7 cellular contexts compared by ENCODE assay signal in genomic region chr3:125055913-125056705, GRCh38. TPM values are rescaled to one million over a fixed set of nuclear protein-coding genes. Genes with fewer than 3 reads are reported as not detected.
DNase-seq lines count a peak whose midpoint lies in the region; ATAC-seq and TF ChIP-seq lines count a peak whose summit lies in the region.

Gene HEG1, minus strand, starts transcription at chr3:125055997. Its CDS starts 107 bp downstream, at chr3:125055890.

- ATAC-seq in GM18505 (IDR thresholded peaks at IDR 0.05; ENCODE audit: unreplicated experiment) (peak; percentile 63), HG02840 (IDR thresholded peaks at IDR 0.05; ENCODE audit: low FRiP score, unreplicated experiment) (peak; percentile 54)
- peak; percentile 65 for ATAC-seq in effector memory CD8-positive, alpha-beta T cell (replicated peaks)

- H3K36me3 Mint-ChIP-seq in effector memory CD8-positive, alpha-beta T cell (ENCODE audit: insufficient read depth) = peaks cover 13% of the 10 kb centered on the region

- DNase-seq in NCI-H226 (peak; percentile 84), mesendoderm (peak; percentile 94)
- DNase-seq in activated CD8-positive, alpha-beta memory T cell treated with anti-CD3 and anti-CD28 coated beads for 4 hours (ENCODE audit: low read depth in 2 of 2) = peak; percentile 55 to 57
- DNase-seq in effector memory CD8-positive, alpha-beta T cell = peak; percentile 61 to 70 (median 67)
- peak; percentile 34 for DNase-seq in stimulated activated CD8-positive, alpha-beta memory T cell treated with anti-CD3 and anti-CD28 coated beads, Interleukin-15, amount 100 ng/mL, for 1 hour (ENCODE audit: low read depth)

- H3K27me3 Mint-ChIP-seq in effector memory CD8-positive, alpha-beta T cell = peaks cover 13% of the 10 kb centered on the region in 2 donors

- H3K79me2 ChIP-seq in mesendoderm (ENCODE audit: control insufficient read depth, insufficient read depth, low read length) = peaks cover 41% of the 10 kb centered on the region

- H3K9ac ChIP-seq in mesendoderm (ENCODE audit: low read length) = peak within 1 kb of the TSS; percentile 87

- peak within 1 kb of the TSS; percentile 69 for H3K18ac ChIP-seq in mesendoderm (ENCODE audit: low read length)

- peak within 1 kb of the TSS; percentile 92 for H3K56ac ChIP-seq in mesendoderm (ENCODE audit: low read length)

- peak within 1 kb of the TSS; percentile 78 for H3K4ac ChIP-seq in mesendoderm (ENCODE audit: low read depth, low read length)

- peaks cover 1% of the 10 kb centered on the region for H3K36me3 ChIP-seq in mesendoderm (ENCODE audit: control insufficient read depth, insufficient read depth, low read length)

- peak within 1 kb of the TSS; percentile 42 for H3K4me3 ChIP-seq in mesendoderm (ENCODE audit: low read length)

- H2BK120ac ChIP-seq in mesendoderm (ENCODE audit: low read depth, low read length) = peak within 1 kb of the TSS; percentile 9

- no peak within 1 kb of the TSS for H4K8ac ChIP-seq in mesendoderm (ENCODE audit: low read depth, low read length)

- H3K4me3 Mint-ChIP-seq in effector memory CD8-positive, alpha-beta T cell = peak within 1 kb of the TSS; percentile 93 to 99

- H3K4me1 ChIP-seq in mesendoderm (ENCODE audit: control insufficient read depth, low read depth, low read length) = peaks cover 42% of the 10 kb centered on the region

- no peak for TF ChIP-seq POLR2A in GM18505 (IDR thresholded peaks at IDR 0.05; ENCODE audit: borderline replicate concordance, extremely low read depth, insufficient read depth, insufficient read length)

- peak within 1 kb of the TSS; percentile 94 to 97 for H3K27ac Mint-ChIP-seq in effector memory CD8-positive, alpha-beta T cell

- H3K27me3 ChIP-seq in mesendoderm (ENCODE audit: insufficient read depth, low read length, poor library complexity) = no peaks in the 10 kb centered on the region

- no peaks in the 10 kb centered on the region for H3K9me3 Mint-ChIP-seq in effector memory CD8-positive, alpha-beta T cell

- peak within 1 kb of the TSS; percentile 50 for H2AK5ac ChIP-seq in mesendoderm (ENCODE audit: low read length)

- H3K4me1 Mint-ChIP-seq in effector memory CD8-positive, alpha-beta T cell (ENCODE audit: low read depth in 2 of 2) = peaks cover 38 to 42% of the 10 kb centered on the region in 2 donors

- no CpG with 5 or more reads among the region's 67 CpGs for WGBS in mesendoderm (ENCODE audit: extremely low coverage, insufficient coverage, low lambda C conversion rate)

- peaks cover 12% of the 10 kb centered on the region for H3K79me1 ChIP-seq in mesendoderm (ENCODE audit: low read length)

- H2BK5ac ChIP-seq in mesendoderm (ENCODE audit: low read length) = peak within 1 kb of the TSS; percentile 47

- peak within 1 kb of the TSS; percentile 21 for H2BK15ac ChIP-seq in mesendoderm (replicated peaks; ENCODE audit: low read depth)

- H3K27ac ChIP-seq in mesendoderm (ENCODE audit: low read depth, low read length) = peak within 1 kb of the TSS; percentile 82

- H4K5ac ChIP-seq in mesendoderm (ENCODE audit: low read length) = no peak within 1 kb of the TSS

- H3K23ac ChIP-seq in mesendoderm (ENCODE audit: low read length) = no peak within 1 kb of the TSS

- peak within 1 kb of the TSS; percentile 90 for H3K4me2 ChIP-seq in mesendoderm (ENCODE audit: low read length)

RNA-seq across cellular contexts. Expression of gene HEG1, which starts in this region (rescaled TPM):
- 36.8 TPM for polyA plus RNA-seq in mesendoderm (2013, experiment 1 of 2)
- 35.1 TPM for polyA plus RNA-seq in mesendoderm (2013, experiment 2 of 2)

Comparison
In these comparisons a context has a peak if more than half of its experiments do, and no peak if none do; other contexts are left out.
1. Peak in every context shown above with its lines: DNase-seq, ATAC-seq, H3K4me3 ChIP-seq and H3K27ac ChIP-seq.
2. DNase-seq: peak in every context shown above with its lines; median percentile 94 in mesendoderm; 84 in NCI-H226; 67 in effector memory CD8-positive, alpha-beta T cell; 56 in activated CD8-positive, alpha-beta memory T cell treated with anti-CD3 and anti-CD28 coated beads for 4 hours; 34 in stimulated activated CD8-positive, alpha-beta memory T cell treated with anti-CD3 and anti-CD28 coated beads, Interleukin-15, amount 100 ng/mL, for 1 hour.